ENCODE assay signal across 35 cellular contexts in the genomic region with DNA sequence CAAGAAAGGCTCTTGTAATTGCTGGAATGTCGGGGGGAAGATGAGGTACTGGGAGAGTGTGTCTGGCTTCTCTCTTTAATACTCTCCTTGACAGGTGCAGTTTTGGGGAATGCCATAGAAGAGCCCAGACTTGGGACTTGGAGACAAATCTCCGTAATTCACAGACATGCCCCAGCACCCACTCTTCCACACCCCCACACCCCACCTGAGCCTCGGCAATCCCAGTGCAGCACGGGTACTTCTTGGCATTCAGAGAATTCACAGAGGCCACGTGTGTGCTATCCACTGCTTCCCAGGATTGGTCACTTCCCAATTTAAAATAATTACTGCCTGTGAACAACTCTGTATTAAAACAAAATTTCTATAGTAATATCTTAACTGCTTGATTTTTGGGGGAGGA. TPM values are rescaled to one million over a fixed set of nuclear protein-coding genes. Genes with fewer than 3 reads are reported as not detected.
"Had no signal": no experiment of that assay in that cellular context is flagged by ENCODE, and none has a peak within 500 bp of the region (broad histone marks: within the 10 kb centered on the region; RNA-seq: fewer than 3 reads in every experiment).

No MANE protein-coding gene starts in this region.

- H3K27me3 Mint-ChIP-seq: activated naive CD8-positive, alpha-beta T cell; brain had no signal

- ATAC-seq: activated CD8-positive, alpha-beta memory T cell treated with anti-CD3 and anti-CD28 coated beads, Interleukin-2, amount 10 ng/mL, durations not matched to agents 7 days and 5 days; activated naive CD8-positive, alpha-beta T cell treated with anti-CD3 and anti-CD28 coated beads, Interleukin-2, amount 50 U/mL, for 24 hours had no signal

- H3K4me2 ChIP-seq: PC-9 had no signal

- H3K36me3 Mint-ChIP-seq: activated CD8-positive, alpha-beta memory T cell treated with anti-CD3 and anti-CD28 coated beads, Interleukin-2, amount 10 ng/mL, durations not matched to agents 7 days and 5 days; activated naive CD4-positive, alpha-beta T cell treated with anti-CD3 and anti-CD28 coated beads, Interleukin-2, amount 10 ng/mL, durations not matched to agents 7 days and 5 days; activated naive CD8-positive, alpha-beta T cell; brain had no signal

- H3K4me3 ChIP-seq: PC-9 had no signal

- H3K9me3 Mint-ChIP-seq: activated CD4-positive, alpha-beta memory T cell treated with anti-CD3 and anti-CD28 coated beads, Interleukin-2, amount 10 ng/mL, durations not matched to agents 7 days and 5 days; activated naive CD4-positive, alpha-beta T cell treated with anti-CD3 and anti-CD28 coated beads, Interleukin-2, amount 10 ng/mL, durations not matched to agents 7 days and 5 days; activated naive CD8-positive, alpha-beta T cell treated with anti-CD3 and anti-CD28 coated beads, Interleukin-2, amount 50 U/mL, for 24 hours had no signal

- H3K27ac Mint-ChIP-seq: activated CD4-positive, alpha-beta memory T cell treated with anti-CD3 and anti-CD28 coated beads, Interleukin-2, amount 10 ng/mL, durations not matched to agents 7 days and 5 days; activated CD8-positive, alpha-beta memory T cell treated with anti-CD3 and anti-CD28 coated beads, Interleukin-2, amount 10 ng/mL, durations not matched to agents 7 days and 5 days; activated naive CD4-positive, alpha-beta T cell treated with anti-CD3 and anti-CD28 coated beads, Interleukin-2, amount 10 ng/mL, durations not matched to agents 7 days and 5 days; activated naive CD8-positive, alpha-beta T cell; activated naive CD8-positive, alpha-beta T cell treated with anti-CD3 and anti-CD28 coated beads, Interleukin-2, amount 50 U/mL, for 24 hours had no signal

- H3K4me1 Mint-ChIP-seq: activated CD4-positive, alpha-beta memory T cell treated with anti-CD3 and anti-CD28 coated beads, Interleukin-2, amount 10 ng/mL, durations not matched to agents 7 days and 5 days; activated CD8-positive, alpha-beta memory T cell treated with anti-CD3 and anti-CD28 coated beads, Interleukin-2, amount 10 ng/mL, durations not matched to agents 7 days and 5 days; activated naive CD4-positive, alpha-beta T cell treated with anti-CD3 and anti-CD28 coated beads, Interleukin-2, amount 10 ng/mL, durations not matched to agents 7 days and 5 days; activated naive CD8-positive, alpha-beta T cell treated with anti-CD3 and anti-CD28 coated beads, Interleukin-2, amount 50 U/mL, for 24 hours had no signal

- H3K27ac ChIP-seq: PC-9, RWPE1, VCaP had no signal

- H3K4me3 Mint-ChIP-seq: activated CD4-positive, alpha-beta memory T cell treated with anti-CD3 and anti-CD28 coated beads, Interleukin-2, amount 10 ng/mL, durations not matched to agents 7 days and 5 days; activated CD8-positive, alpha-beta memory T cell treated with anti-CD3 and anti-CD28 coated beads, Interleukin-2, amount 10 ng/mL, durations not matched to agents 7 days and 5 days; activated naive CD4-positive, alpha-beta T cell treated with anti-CD3 and anti-CD28 coated beads, Interleukin-2, amount 10 ng/mL, durations not matched to agents 7 days and 5 days; activated naive CD8-positive, alpha-beta T cell; activated naive CD8-positive, alpha-beta T cell treated with anti-CD3 and anti-CD28 coated beads, Interleukin-2, amount 50 U/mL, for 24 hours; brain had no signal

- DNase-seq: activated CD4-positive, alpha-beta memory T cell treated with anti-CD3 and anti-CD28 coated beads, Interleukin-2, amount 10 ng/mL, durations not matched to agents 7 days and 5 days; activated CD4-positive, alpha-beta T cell treated with anti-CD3 and anti-CD28 coated beads for 1 hour; activated CD4-positive, alpha-beta T cell treated with anti-CD3 and anti-CD28 coated beads for 48 hours; activated CD4-positive, CD25-positive, alpha-beta regulatory T cell; activated CD8-positive, alpha-beta memory T cell treated with anti-CD3 and anti-CD28 coated beads for 24 hours; activated CD8-positive, alpha-beta memory T cell treated with anti-CD3 and anti-CD28 coated beads, Interleukin-2, amount 10 ng/mL, durations not matched to agents 7 days and 5 days; activated CD8-positive, alpha-beta memory T cell treated with anti-CD3 and anti-CD28 coated beads, Interleukin-2, amount 50 U/mL, for 48 hours; activated effector memory CD4-positive, alpha-beta T cell treated with Interleukin-2 at 50 U/mL for 16 hours; activated naive CD4-positive, alpha-beta T cell treated with anti-CD3 and anti-CD28 coated beads, Interleukin-2, amount 10 ng/mL, durations not matched to agents 7 days and 5 days; activated naive CD8-positive, alpha-beta T cell treated with anti-CD3 and anti-CD28 coated beads, Interleukin-2, amount 50 U/mL, for 24 hours; activated T-cell treated with anti-CD3 and anti-CD28 coated beads, Interleukin-2, amount 50 U/mL, for 48 hours; anterior cingulate cortex; central memory CD4-positive, alpha-beta T cell; Karpas-422; KBM-7; NCI-H1105; NCI-H1417 treated with DMSO at 0.1 percent for 48 hours; NCI-H187 treated with DMSO at 0.1 percent for 48 hours; NCI-H2081; NCI-H226; NCI-H446 treated with DMSO at 0.1 percent for 48 hours; NCI-H524; NCI-H69; NK-92 treated with Interleukin-12 subunit alpha and Interleukin-12 subunit beta, amount 100 ng/mL, for 24 hours; PC-9; Right ventricle myocardium superior; SW 1271; T-helper 1 cell; T-helper 2 cell; T-helper 9 cell had no signal

- H2AFZ ChIP-seq: PC-9 had no signal

RNA-seq across cellular contexts. Expression of a gene that starts 43.9 kb away (rescaled TPM):
- total RNA-seq: activated CD4-positive, alpha-beta memory T cell treated with anti-CD3 and anti-CD28 coated beads, Interleukin-2, amount 10 ng/mL, durations not matched to agents 7 days and 5 days; bronchial epithelial cell; PC-9; Right ventricle myocardium superior had no signal
